8 cellular contexts compared by ENCODE assay signal in genomic region chrX:48676106-48676892, GRCh38. TPM values are rescaled to one million over a fixed set of nuclear protein-coding genes. Genes with fewer than 3 reads are reported as not detected.
DNase-seq lines count a peak whose midpoint lies in the region; ATAC-seq lines count a peak whose summit lies in the region.

No MANE protein-coding gene starts in this region.

- peak; percentile 80 for ATAC-seq in GM21360 (IDR thresholded peaks at IDR 0.05; ENCODE audit: unreplicated experiment)
- peak; percentile 93 for ATAC-seq in memory B cell (ENCODE audit: low read depth)

- no peaks in the 10 kb centered on the region for H3K36me3 Mint-ChIP-seq in memory B cell

- DNase-seq in COLO668 (lab: John Stamatoyannopoulos, UW; ENCODE audit: unreplicated experiment) (peak; percentile 92), HT-29 (ENCODE audit: low spot score) (peak; percentile 88), NK-92 (lab: John Stamatoyannopoulos, UW; ENCODE audit: unreplicated experiment) (peak; percentile 53), memory B cell (ENCODE audit: low spot score in 2 of 2) (peak; percentile 75 to 82)
- peak; percentile 90 for DNase-seq in activated CD8-positive, alpha-beta memory T cell treated with anti-CD3 and anti-CD28 coated beads for 24 hours
- DNase-seq in effector CD4-positive, alpha-beta T cell: peak; percentile 83
- peak; percentile 77 for DNase-seq in stimulated activated CD8-positive, alpha-beta memory T cell treated with anti-CD3 and anti-CD28 coated beads, Interleukin-12 subunit alpha, Interleukin-12 subunit beta, amount 100 ng/mL, for 1 hour (ENCODE audit: low read depth)

- peaks cover 17% of the 10 kb centered on the region for H3K4me1 Mint-ChIP-seq in memory B cell

- peak overlapping the region; percentile 91 for H3K27ac Mint-ChIP-seq in memory B cell

- no peaks in the 10 kb centered on the region for H3K27me3 Mint-ChIP-seq in memory B cell

- H3K4me3 Mint-ChIP-seq in memory B cell: peak overlapping the region; percentile 91

- no peaks in the 10 kb centered on the region for H3K9me3 Mint-ChIP-seq in memory B cell

RNA-seq across cellular contexts. Expression of gene WAS, which starts 7.3 kb away (rescaled TPM):
- 0.15 and 0.50 TPM in 2 replicates for total RNA-seq in HT-29 (2014; rRNA removed; shearing (Covaris generic))

RNA-seq across cellular contexts. Expression of gene SUV39H1, which starts 20.2 kb away (rescaled TPM):
- 25.3 and 26.2 TPM in 2 replicates for total RNA-seq in HT-29 (2014; rRNA removed; shearing (Covaris generic))

Comparison
In these comparisons a context has a peak if more than half of its experiments do, and no peak if none do; other contexts are left out.
1. Peak in every context shown above with its lines: DNase-seq and ATAC-seq.